Comparison of ENCODE assay signal across 27 cellular contexts in genomic region chr4:75110061-75110460, GRCh38.
"Had no signal": no experiment of that assay in that cellular context is flagged by ENCODE, and none has a peak within 500 bp of the region (broad histone marks: within the 10 kb centered on the region; RNA-seq: fewer than 3 reads in every experiment).

No MANE protein-coding gene starts in this region.

- H3K27me3 ChIP-seq: stomach, suprapubic skin, testis, thyroid gland, tibial artery, tibial nerve, transverse colon, upper lobe of left lung, upper lobe of right lung, uterus, vagina had no signal

- H3K4me3 ChIP-seq: stomach, suprapubic skin, testis, thoracic aorta, thyroid gland, tibial artery, tibial nerve, transverse colon, upper lobe of left lung, upper lobe of right lung, uterus, vagina had no signal

- H3K4me1 ChIP-seq: suprapubic skin, testis, thyroid gland, tibial nerve, transverse colon, upper lobe of left lung, upper lobe of right lung, uterus, vagina had no signal

- H3K27ac ChIP-seq: stomach, suprapubic skin, testis, thoracic aorta, thyroid gland, tibial artery, tibial nerve, transverse colon, upper lobe of left lung, upper lobe of right lung, uterus, vagina had no signal

- H3K9me3 ChIP-seq: testis, thoracic aorta, thyroid gland, tibial artery, upper lobe of left lung, upper lobe of right lung, uterus, vagina had no signal

- FAIRE-seq: urothelium cell line had no signal

- DNase-seq: stimulated activated CD4-positive, alpha-beta T cell treated with anti-CD3 and anti-CD28 coated beads, Interleukin-2, amount 100 ng/mL, for 48 hours; stimulated activated CD4-positive, alpha-beta T cell treated with anti-CD3 and anti-CD28 coated beads, Interleukin-4, amount 100 ng/mL, for 1 hour; stimulated activated CD4-positive, alpha-beta T cell treated with anti-CD3 and anti-CD28 coated beads, Interleukin-4, amount 100 ng/mL, for 24 hours; stimulated activated CD4-positive, alpha-beta T cell treated with anti-CD3 and anti-CD28 coated beads, Interleukin-4, amount 100 ng/mL, for 4 hours; stimulated activated CD8-positive, alpha-beta memory T cell treated with anti-CD3 and anti-CD28 coated beads, Interleukin-4, amount 100 ng/mL, for 48 hours; stimulated activated naive B cell treated with anti-CD40 and anti-IgM and Interleukin-4, amounts not matched to agents 10 μg/mL and 1 μg/mL and 100 μg/mL, for 72 hours; stimulated activated naive CD4-positive, alpha-beta T cell; stimulated activated naive CD4-positive, alpha-beta T cell treated with Interleukin-2 at 50 U/mL for 16 hours; stimulated activated naive CD8-positive, alpha-beta T cell treated with anti-CD3 and anti-CD28 coated beads, Interleukin-15, amount 100 ng/mL, for 72 hours; stimulated activated naive CD8-positive, alpha-beta T cell treated with anti-CD3 and anti-CD28 coated beads, Interleukin-15, Interleukin-2, amounts not matched to agents 100 U/mL and 50 U/mL, for 24 hours; stomach; substantia nigra; testis; thyroid gland; tibial artery; transverse colon; trophoblast cell; upper lobe of left lung; upper lobe of right lung; uterus had no signal

- H3K36me3 ChIP-seq: stomach, suprapubic skin, thoracic aorta, thyroid gland, tibial artery, tibial nerve, transverse colon, upper lobe of left lung, upper lobe of right lung, uterus, vagina had no signal

- ATAC-seq: stimulated activated effector memory CD8-positive, alpha-beta T cell treated with anti-CD3 and anti-CD28 coated beads, Interleukin-12 subunit alpha, Interleukin-12 subunit beta, amount 100 ng/mL, for 72 hours; stimulated activated memory B cell treated with anti-CD40 and anti-IgM and Interleukin-4, amounts not matched to agents 10 μg/mL and 1 μg/mL and 100 μg/mL, for 72 hours; stimulated activated naive B cell treated with anti-CD40 and anti-IgM and Interleukin-4, amounts not matched to agents 10 μg/mL and 1 μg/mL and 100 μg/mL, for 72 hours; stimulated activated naive CD8-positive, alpha-beta T cell treated with anti-CD3 and anti-CD28 coated beads, Interleukin-15, amount 100 ng/mL, for 72 hours; stimulated activated naive CD8-positive, alpha-beta T cell treated with anti-CD3 and anti-CD28 coated beads, Interleukin-15, Interleukin-2, amounts not matched to agents 100 U/mL and 50 U/mL, for 24 hours; upper lobe of right lung had no signal
